In the genomic region with DNA sequence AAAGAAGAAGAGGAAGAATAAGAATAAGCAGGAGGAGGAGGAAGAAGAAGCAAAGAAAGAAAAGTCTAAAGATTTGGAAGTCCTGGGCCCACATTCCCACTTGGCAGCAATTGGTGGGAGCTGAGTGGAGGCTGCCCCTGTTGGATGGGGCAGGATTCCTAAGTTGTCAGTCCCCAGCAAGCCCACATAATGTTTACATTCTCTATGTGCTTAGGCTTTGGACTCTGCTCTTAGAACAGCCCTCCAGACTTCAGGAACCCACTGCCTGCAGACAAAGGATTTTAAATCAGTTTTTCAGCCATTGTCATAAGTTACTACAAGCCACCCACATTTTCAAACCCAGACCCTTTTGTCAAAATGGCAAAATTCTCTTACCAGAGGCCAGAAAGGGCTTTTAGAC, we compare ENCODE assay signal across 1 cellular context.
A peak's percentile ranks its signal among the peaks of the same experiment; 100 is the strongest.
TF ChIP-seq lines count a peak whose summit lies in the region.

No MANE protein-coding gene starts in this region.

TF ChIP-seq in HepG2, 621 proteins besides CTCF, POLR2A, EP300 and RAD21 (continued from another document):
- TF ChIP-seq ZNF331 (CRISPR knock-in tag; IDR thresholded peaks at IDR 0.05) (no peak), CHD4 (IDR thresholded peaks at IDR 0.05; ENCODE audit: borderline replicate concordance, low read length) (no peak), HNF4A (CRISPR knock-in tag; IDR thresholded peaks at IDR 0.05) (peak; percentile 77), ZNF205 (CRISPR knock-in tag; IDR thresholded peaks at IDR 0.05) (no peak), ZBTB20 (CRISPR knock-in tag; IDR thresholded peaks at IDR 0.05; ENCODE audit: borderline replicate concordance, low read depth) (no peak), GABPB1 (CRISPR knock-in tag; IDR thresholded peaks at IDR 0.05) (no peak), ZNF879 (CRISPR knock-in tag; IDR thresholded peaks at IDR 0.05) (no peak), MAFF (IDR thresholded peaks at IDR 0.05; ENCODE audit: low read depth, low read length) (no peak), CBX5 (CRISPR knock-in tag; IDR thresholded peaks at IDR 0.05; ENCODE audit: borderline replicate concordance) (no peak), NFE2L1 (CRISPR knock-in tag; IDR thresholded peaks at IDR 0.05; ENCODE audit: borderline replicate concordance) (no peak), FOXA1 (IDR thresholded peaks at IDR 0.05) (no peak), FOXA1 (CRISPR knock-in tag; IDR thresholded peaks at IDR 0.05) (0 out of 2 replicates have a peak, but pooled peaks have one; percentile 24), SOX13 (IDR thresholded peaks at IDR 0.05) (no peak), SOX13 (CRISPR knock-in tag; conservative IDR thresholded peaks at IDR 0.05 in 1 of 2, IDR thresholded peaks at IDR 0.05 in 1 of 2) (peak in 1 of 2 experiments; percentile 68; a peak in 2 of 4 replicates), SALL1 (CRISPR knock-in tag; IDR thresholded peaks at IDR 0.05) (peak; percentile 36; the same call in 1 of the 2 replicates), LCORL (IDR thresholded peaks at IDR 0.05) (no peak), LCORL (CRISPR knock-in tag; IDR thresholded peaks at IDR 0.05) (0 out of 2 replicates have a peak, but pooled peaks have one; percentile 30), MED1 (CRISPR knock-in tag; IDR thresholded peaks at IDR 0.05) (0 out of 2 replicates have a peak, but pooled peaks have one; percentile 25), ZNF570 (CRISPR knock-in tag; IDR thresholded peaks at IDR 0.05; ENCODE audit: borderline replicate concordance) (no peak), ZNF891 (CRISPR knock-in tag; IDR thresholded peaks at IDR 0.05) (no peak), BCLAF1 (IDR thresholded peaks at IDR 0.05) (no peak), SOX6 (IDR thresholded peaks at IDR 0.05) (no peak), SOX6 (CRISPR knock-in tag; IDR thresholded peaks at IDR 0.05) (peak; percentile 81), ZNF776 (CRISPR knock-in tag; IDR thresholded peaks at IDR 0.05) (no peak), SRSF4 (IDR thresholded peaks at IDR 0.05; ENCODE audit: low read depth, low read length, poor library complexity, severe bottlenecking) (no peak), BRD4 (CRISPR knock-in tag; IDR thresholded peaks at IDR 0.05) (no peak), SALL2 (CRISPR knock-in tag; IDR thresholded peaks at IDR 0.05) (no peak), NCOR1 (IDR thresholded peaks at IDR 0.05; ENCODE audit: borderline replicate concordance, low read length) (0 out of 2 replicates have a peak, but pooled peaks have one; percentile 23), ZBTB7A (CRISPR knock-in tag; IDR thresholded peaks at IDR 0.05) (no peak), ZNF224 (CRISPR knock-in tag; IDR thresholded peaks at IDR 0.05) (no peak), TGIF2 (CRISPR knock-in tag; IDR thresholded peaks at IDR 0.05) (no peak), ZKSCAN5 (CRISPR knock-in tag; IDR thresholded peaks at IDR 0.05) (no peak), ZNF572 (CRISPR knock-in tag; IDR thresholded peaks at IDR 0.05) (no peak), ZNF451 (CRISPR knock-in tag; IDR thresholded peaks at IDR 0.05) (no peak), ZSCAN12 (CRISPR knock-in tag; IDR thresholded peaks at IDR 0.05) (no peak), ZMYM3 (CRISPR knock-in tag; IDR thresholded peaks at IDR 0.05) (no peak), ATF2 (CRISPR knock-in tag; IDR thresholded peaks at IDR 0.05) (no peak), FOXK1 (CRISPR knock-in tag; IDR thresholded peaks at IDR 0.05; ENCODE audit: borderline replicate concordance, low read depth) (no peak), SOX5 (CRISPR knock-in tag; IDR thresholded peaks at IDR 0.05; ENCODE audit: borderline replicate concordance) (peak; percentile 77), STAT5B (CRISPR knock-in tag; IDR thresholded peaks at IDR 0.05) (no peak), RFX5 (IDR thresholded peaks at IDR 0.05; ENCODE audit: low read depth, low read length) (no peak), ZNF607 (CRISPR knock-in tag; IDR thresholded peaks at IDR 0.05; ENCODE audit: borderline replicate concordance) (no peak), ZFP82 (CRISPR knock-in tag; IDR thresholded peaks at IDR 0.05; ENCODE audit: borderline replicate concordance) (no peak), ZBTB49 (CRISPR knock-in tag; IDR thresholded peaks at IDR 0.05; ENCODE audit: borderline replicate concordance) (no peak), ZNF619 (CRISPR knock-in tag; IDR thresholded peaks at IDR 0.05) (no peak), MTF1 (CRISPR knock-in tag; IDR thresholded peaks at IDR 0.05) (no peak), TEAD3 (CRISPR knock-in tag; optimal IDR thresholded peaks at IDR 0.05; ENCODE audit: borderline replicate concordance) (peak; percentile 53)
- TF ChIP-seq, protein P1, sequence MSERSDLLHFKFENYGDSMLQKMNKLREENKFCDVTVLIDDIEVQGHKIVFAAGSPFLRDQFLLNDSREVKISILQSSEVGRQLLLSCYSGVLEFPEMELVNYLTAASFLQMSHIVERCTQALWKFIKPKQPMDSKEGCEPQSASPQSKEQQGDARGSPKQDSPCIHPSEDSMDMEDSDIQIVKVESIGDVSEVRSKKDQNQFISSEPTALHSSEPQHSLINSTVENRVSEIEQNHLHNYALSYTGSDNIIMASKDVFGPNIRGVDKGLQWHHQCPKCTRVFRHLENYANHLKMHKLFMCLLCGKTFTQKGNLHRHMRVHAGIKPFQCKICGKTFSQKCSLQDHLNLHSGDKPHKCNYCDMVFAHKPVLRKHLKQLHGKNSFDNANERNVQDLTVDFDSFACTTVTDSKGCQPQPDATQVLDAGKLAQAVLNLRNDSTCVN (CRISPR knock-in tag; IDR thresholded peaks at IDR 0.05; ENCODE audit: borderline replicate concordance), result no peak
- TF ChIP-seq, protein P2, sequence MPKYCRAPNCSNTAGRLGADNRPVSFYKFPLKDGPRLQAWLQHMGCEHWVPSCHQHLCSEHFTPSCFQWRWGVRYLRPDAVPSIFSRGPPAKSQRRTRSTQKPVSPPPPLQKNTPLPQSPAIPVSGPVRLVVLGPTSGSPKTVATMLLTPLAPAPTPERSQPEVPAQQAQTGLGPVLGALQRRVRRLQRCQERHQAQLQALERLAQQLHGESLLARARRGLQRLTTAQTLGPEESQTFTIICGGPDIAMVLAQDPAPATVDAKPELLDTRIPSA (CRISPR knock-in tag; IDR thresholded peaks at IDR 0.05; ENCODE audit: borderline replicate concordance), result no peak
- TF ChIP-seq, protein P3, sequence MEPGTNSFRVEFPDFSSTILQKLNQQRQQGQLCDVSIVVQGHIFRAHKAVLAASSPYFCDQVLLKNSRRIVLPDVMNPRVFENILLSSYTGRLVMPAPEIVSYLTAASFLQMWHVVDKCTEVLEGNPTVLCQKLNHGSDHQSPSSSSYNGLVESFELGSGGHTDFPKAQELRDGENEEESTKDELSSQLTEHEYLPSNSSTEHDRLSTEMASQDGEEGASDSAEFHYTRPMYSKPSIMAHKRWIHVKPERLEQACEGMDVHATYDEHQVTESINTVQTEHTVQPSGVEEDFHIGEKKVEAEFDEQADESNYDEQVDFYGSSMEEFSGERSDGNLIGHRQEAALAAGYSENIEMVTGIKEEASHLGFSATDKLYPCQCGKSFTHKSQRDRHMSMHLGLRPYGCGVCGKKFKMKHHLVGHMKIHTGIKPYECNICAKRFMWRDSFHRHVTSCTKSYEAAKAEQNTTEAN (CRISPR knock-in tag; conservative IDR thresholded peaks at IDR 0.05), result no peak
- TF ChIP-seq, protein P4, sequence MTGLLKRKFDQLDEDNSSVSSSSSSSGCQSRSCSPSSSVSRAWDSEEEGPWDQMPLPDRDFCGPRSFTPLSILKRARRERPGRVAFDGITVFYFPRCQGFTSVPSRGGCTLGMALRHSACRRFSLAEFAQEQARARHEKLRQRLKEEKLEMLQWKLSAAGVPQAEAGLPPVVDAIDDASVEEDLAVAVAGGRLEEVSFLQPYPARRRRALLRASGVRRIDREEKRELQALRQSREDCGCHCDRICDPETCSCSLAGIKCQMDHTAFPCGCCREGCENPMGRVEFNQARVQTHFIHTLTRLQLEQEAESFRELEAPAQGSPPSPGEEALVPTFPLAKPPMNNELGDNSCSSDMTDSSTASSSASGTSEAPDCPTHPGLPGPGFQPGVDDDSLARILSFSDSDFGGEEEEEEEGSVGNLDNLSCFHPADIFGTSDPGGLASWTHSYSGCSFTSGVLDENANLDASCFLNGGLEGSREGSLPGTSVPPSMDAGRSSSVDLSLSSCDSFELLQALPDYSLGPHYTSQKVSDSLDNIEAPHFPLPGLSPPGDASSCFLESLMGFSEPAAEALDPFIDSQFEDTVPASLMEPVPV (CRISPR knock-in tag; IDR thresholded peaks at IDR 0.05), result no peak
- TF ChIP-seq, protein P5, sequence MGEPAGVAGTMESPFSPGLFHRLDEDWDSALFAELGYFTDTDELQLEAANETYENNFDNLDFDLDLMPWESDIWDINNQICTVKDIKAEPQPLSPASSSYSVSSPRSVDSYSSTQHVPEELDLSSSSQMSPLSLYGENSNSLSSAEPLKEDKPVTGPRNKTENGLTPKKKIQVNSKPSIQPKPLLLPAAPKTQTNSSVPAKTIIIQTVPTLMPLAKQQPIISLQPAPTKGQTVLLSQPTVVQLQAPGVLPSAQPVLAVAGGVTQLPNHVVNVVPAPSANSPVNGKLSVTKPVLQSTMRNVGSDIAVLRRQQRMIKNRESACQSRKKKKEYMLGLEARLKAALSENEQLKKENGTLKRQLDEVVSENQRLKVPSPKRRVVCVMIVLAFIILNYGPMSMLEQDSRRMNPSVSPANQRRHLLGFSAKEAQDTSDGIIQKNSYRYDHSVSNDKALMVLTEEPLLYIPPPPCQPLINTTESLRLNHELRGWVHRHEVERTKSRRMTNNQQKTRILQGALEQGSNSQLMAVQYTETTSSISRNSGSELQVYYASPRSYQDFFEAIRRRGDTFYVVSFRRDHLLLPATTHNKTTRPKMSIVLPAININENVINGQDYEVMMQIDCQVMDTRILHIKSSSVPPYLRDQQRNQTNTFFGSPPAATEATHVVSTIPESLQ (CRISPR knock-in tag; conservative IDR thresholded peaks at IDR 0.05), result no peak
